In genomic region chr4:1460967-1461868, GRCh38 we compare ENCODE assay signal across 18 cellular contexts. TPM values are rescaled to one million over a fixed set of nuclear protein-coding genes. Genes with fewer than 3 reads are reported as not detected.
DNase-seq lines count a peak whose midpoint lies in the region; ATAC-seq, FAIRE-seq and TF ChIP-seq lines count a peak whose summit lies in the region.
"Had no signal": no experiment of that assay in that cellular context is flagged by ENCODE, and none has a peak within 500 bp of the region (broad histone marks: within the 10 kb centered on the region; RNA-seq: fewer than 3 reads in every experiment).

No MANE protein-coding gene starts in this region.

- DNase-seq in GM03348 (ENCODE audit: low spot score) (peak; percentile 9), WERI-Rb-1 (peak; percentile 9), kidney (peak; percentile 58), spleen (peak; percentile 61), GM10266 (ENCODE audit: extremely low spot score) (no peak), RWPE1 (ENCODE audit: low spot score) (no peak)
- DNase-seq: DMS 273 treated with DMSO at 0.1 percent for 48 hours, Karpas-422, MM.1S, NCI-H1105, NCI-H187, NCI-H446, NCI-H82 had no signal

- no peak for TF ChIP-seq CTCF in WERI-Rb-1 (IDR thresholded peaks at IDR 0.05; ENCODE audit: low read depth, low read length)
- TF ChIP-seq CTCF in kidney (IDR thresholded peaks at IDR 0.05; ENCODE audit: borderline replicate concordance, extremely low read depth, insufficient read depth), result no peak
- no peak for TF ChIP-seq CTCF in spleen (IDR thresholded peaks at IDR 0.05 in 8 of 11, conservative IDR thresholded peaks at IDR 0.05 in 3 of 11)
- TF ChIP-seq CTCF in GM10266 (IDR thresholded peaks at IDR 0.05; ENCODE audit: control insufficient read depth, insufficient read depth, low read depth, missing control alignments), result no peak
- TF ChIP-seq CTCF in RWPE1 (conservative IDR thresholded peaks at IDR 0.05; ENCODE audit: low read depth), result no peak

- H3K4me3 ChIP-seq in WERI-Rb-1 (ENCODE audit: low read depth, low read length) (no peak overlapping the region), kidney (ENCODE audit: low read length in 2 of 2) (no peak overlapping the region), spleen (no peak overlapping the region)
- H3K4me3 ChIP-seq: BLaER1 had no signal

- no peak overlapping the region for H3K9ac ChIP-seq in kidney (ENCODE audit: low read length in 2 of 2)
- H3K9ac ChIP-seq: BLaER1 had no signal

- POLR2A ChIA-PET in RWPE1 (lab: Yijun Ruan, JAX; ENCODE audit: low non-redundant PET), result no interaction called here

- TF ChIP-seq POLR2A in spleen (IDR thresholded peaks at IDR 0.05), result no peak

- intact Hi-C loops in kidney (cut with DNase I) (no loop called here), spleen (cut with DNase I; ENCODE audit: low total_unique reads) (no loop called here)

- H3K27me3 ChIP-seq in WERI-Rb-1 (ENCODE audit: insufficient read depth, low read depth, severe bottlenecking) (peaks cover 16% of the 10 kb centered on the region), spleen (replicated peaks in 1 of 7) (peaks cover 0 to 79% (median 52%) of the 10 kb centered on the region in 7 donors)

- CTCF ChIA-PET in RWPE1 (lab: Yijun Ruan, JAX), result interaction anchor here (0.6 kb wide), 1 partner anchor 429 kb away, joined by 4 read pairs; no protein-coding TSS in a partner anchor

- WGBS in spleen, 5 donors, result 78 to 87% (median 80%) methylated on average over 17 to 19 of the region's 19 CpGs

- no peak for FAIRE-seq in kidney (lab: Jason Lieb, UNC)

- no peak overlapping the region for H3K27ac ChIP-seq in WERI-Rb-1
- no peak overlapping the region for H3K27ac ChIP-seq in kidney (ENCODE audit: low read depth in 2 of 2, low read length in 2 of 2)
- no peak overlapping the region for H3K27ac ChIP-seq in spleen
- no peak overlapping the region for H3K27ac ChIP-seq in RWPE1
- H3K27ac ChIP-seq: BLaER1 had no signal

- peaks cover 1% of the 10 kb centered on the region for H3K9me3 ChIP-seq in WERI-Rb-1 (ENCODE audit: severe bottlenecking)
- no peaks in the 10 kb centered on the region for H3K9me3 ChIP-seq in kidney (ENCODE audit: control insufficient read depth in 1 of 2, low read length in 2 of 2)
- peaks cover 0 to 5% (median 2%) of the 10 kb centered on the region in 8 donors for H3K9me3 ChIP-seq in spleen

- no peak for ATAC-seq in HG03342 (IDR thresholded peaks at IDR 0.05; ENCODE audit: unreplicated experiment)

- no peaks in the 10 kb centered on the region for H3K4me1 ChIP-seq in kidney (ENCODE audit: control insufficient read depth in 1 of 2, insufficient read depth in 1 of 2, low read depth in 1 of 2, low read length in 2 of 2)
- no peaks in the 10 kb centered on the region for H3K4me1 ChIP-seq in spleen

- H3K36me3 ChIP-seq in WERI-Rb-1 (no peaks in the 10 kb centered on the region), kidney (ENCODE audit: control insufficient read depth in 1 of 2, insufficient read depth in 2 of 2, low read length in 2 of 2) (no peaks in the 10 kb centered on the region), spleen (no peaks in the 10 kb centered on the region)
- H3K36me3 ChIP-seq: BLaER1 had no signal

RNA-seq across cellular contexts. Expression of gene NKX1-1, which starts 55.0 kb away (rescaled TPM):
- not detected for total RNA-seq in kidney
- not detected for polyA plus RNA-seq in kidney (ENCODE audit: insufficient read depth, low read depth, low replicate concordance)
- total RNA-seq in spleen, result not detected
- not detected for polyA plus RNA-seq in spleen
- total RNA-seq: Daoy, H4 had no signal
- polyA plus RNA-seq: AG04450 had no signal

Comparison
In these comparisons a context has a peak if more than half of its experiments do, and no peak if none do; other contexts are left out.
1. DNase-seq: peak in GM03348 (single experiment), WERI-Rb-1 (single experiment), kidney (single experiment) and spleen (single experiment); none in GM10266 (single experiment) and RWPE1 (single experiment).